19 cellular contexts compared by ENCODE assay signal in the genomic region with DNA sequence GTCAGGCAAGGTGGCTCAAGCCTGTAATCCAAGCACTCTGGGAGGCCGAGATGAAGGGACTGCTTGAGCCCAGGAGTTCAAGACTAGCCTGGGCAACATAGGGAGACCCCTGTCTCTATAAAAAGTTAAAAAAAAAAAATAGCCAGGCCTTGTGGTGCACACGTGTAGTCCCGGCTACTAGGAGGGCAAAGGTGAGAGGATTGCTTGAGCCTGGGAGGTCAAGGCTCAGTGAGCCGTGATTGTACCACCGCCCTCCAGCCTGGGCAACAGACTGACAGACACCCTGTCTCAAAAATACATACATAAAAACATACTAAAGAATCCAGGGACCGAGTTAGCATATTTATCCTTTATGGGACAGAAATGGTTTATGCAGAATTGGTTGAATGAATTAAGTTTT. TPM values are rescaled to one million over a fixed set of nuclear protein-coding genes. Genes with fewer than 3 reads are reported as not detected.
DNase-seq lines count a peak whose midpoint lies in the region; ATAC-seq, FAIRE-seq and TF ChIP-seq lines count a peak whose summit lies in the region.
"Had no signal": no experiment of that assay in that cellular context is flagged by ENCODE, and none has a peak within 500 bp of the region (broad histone marks: within the 10 kb centered on the region; RNA-seq: fewer than 3 reads in every experiment).

No MANE protein-coding gene starts in this region.

- no peak overlapping the region for H2AFZ ChIP-seq in HepG2 (ENCODE audit: low read length)

- H3K79me2 ChIP-seq in HepG2 (ENCODE audit: insufficient read depth, low read length) = peaks cover 98% of the 10 kb centered on the region

- ATAC-seq in activated T-helper 17 cell treated with anti-CD3 and anti-CD28 coated beads, Interleukin-2, amount 50 U/mL, for 72 hours (replicated peaks) = no peak
- peak; percentile 33 for ATAC-seq in HepG2

- H3K36me3 ChIP-seq in A673 (ENCODE audit: insufficient read depth, low read length, poor library complexity, severe bottlenecking) (no peaks in the 10 kb centered on the region), HepG2 (replicated peaks in 1 of 2; ENCODE audit: control insufficient read depth in 1 of 2, insufficient read depth in 2 of 2, low read length in 2 of 2) (peaks cover 6 to 51% of the 10 kb centered on the region in 2 experiments)
- H3K36me3 ChIP-seq in BLaER1 treated with 17β-estradiol and CSF1 and Interleukin-3, amounts not matched to agents 10 nM and 100 nM = peaks cover 11 to 44% (median 28%) of the 10 kb centered on the region in 11 experiments
- H3K36me3 ChIP-seq in CD4-positive, alpha-beta memory T cell (ENCODE audit: insufficient read depth, low read length) = no peaks in the 10 kb centered on the region
- H3K36me3 ChIP-seq: Peyer's patch had no signal

- H3K36me3 Mint-ChIP-seq in activated T-helper 17 cell treated with anti-CD3 and anti-CD28 coated beads, Interleukin-2, amount 50 U/mL, for 72 hours (ENCODE audit: low read depth) = peaks cover 100% of the 10 kb centered on the region
- peaks cover 18% of the 10 kb centered on the region in 2 donors for H3K36me3 Mint-ChIP-seq in CD4-positive, alpha-beta memory T cell
- H3K36me3 Mint-ChIP-seq in glutamatergic neuron (ENCODE audit: unreplicated experiment) = no peaks in the 10 kb centered on the region

- POLR2A ChIA-PET in A673 (lab: Charles Lee; ENCODE audit: low non-redundant PET) (no interaction called here), HepG2 (lab: Yijun Ruan, JAX) (interaction anchor here (1.1 to 6.4 kb wide), 4 partner anchors 9 to 18 kb away, joined by 3 to 76 read pairs (median 10); a partner anchor contains a TSS)
- POLR2A ChIA-PET in CD4-positive, alpha-beta memory T cell (lab: Charles Lee; ENCODE audit: partially characterized antibody) = interaction anchor here (1.3 kb wide), 1 partner anchor 13 kb away, joined by 6 read pairs; no protein-coding TSS in a partner anchor

- peaks cover 76% of the 10 kb centered on the region for H3K4me1 Mint-ChIP-seq in activated T-helper 17 cell treated with anti-CD3 and anti-CD28 coated beads, Interleukin-2, amount 50 U/mL, for 72 hours
- peaks cover 64 to 95% (median 80%) of the 10 kb centered on the region in 4 donors for H3K4me1 Mint-ChIP-seq in CD4-positive, alpha-beta memory T cell
- H3K4me1 Mint-ChIP-seq in glutamatergic neuron (ENCODE audit: low read depth, unreplicated experiment) = peaks cover 6% of the 10 kb centered on the region

- no peaks in the 10 kb centered on the region for H3K9me3 Mint-ChIP-seq in activated T-helper 17 cell treated with anti-CD3 and anti-CD28 coated beads, Interleukin-2, amount 50 U/mL, for 72 hours
- H3K9me3 Mint-ChIP-seq in CD4-positive, alpha-beta memory T cell = no peaks in the 10 kb centered on the region
- no peaks in the 10 kb centered on the region for H3K9me3 Mint-ChIP-seq in glutamatergic neuron (ENCODE audit: unreplicated experiment)

- TF ChIP-seq EP300 in HepG2 (IDR thresholded peaks at IDR 0.05; ENCODE audit: low read depth in 2 of 2, low read length in 2 of 2) (no peak), HepG2 (CRISPR knock-in tag; IDR thresholded peaks at IDR 0.05; ENCODE audit: borderline replicate concordance) (no peak)

- no peak overlapping the region for H3K27ac Mint-ChIP-seq in activated T-helper 17 cell treated with anti-CD3 and anti-CD28 coated beads, Interleukin-2, amount 50 U/mL, for 72 hours
- H3K27ac Mint-ChIP-seq in CD4-positive, alpha-beta memory T cell = peak overlapping the region in 3 of 7 donors; percentile 25 to 77 (median 56)
- no peak overlapping the region for H3K27ac Mint-ChIP-seq in glutamatergic neuron (ENCODE audit: unreplicated experiment)

- FAIRE-seq in HepG2 (lab: Jason Lieb, UNC) = peak; percentile 46
- FAIRE-seq: H54 had no signal

- H3K4me3 ChIP-seq in A673 (ENCODE audit: low read depth, low read length, poor library complexity, severe bottlenecking) (no peak overlapping the region), HepG2 (replicated peaks in 1 of 3; ENCODE audit: insufficient read depth in 1 of 3, low read depth in 2 of 3, low read length in 3 of 3) (peak overlapping the region in 1 of 3 experiments; percentile 2; a peak in 1 of 6 replicates)
- no peak overlapping the region for H3K4me3 ChIP-seq in BLaER1 treated with 17β-estradiol and CSF1 and Interleukin-3, amounts not matched to agents 10 nM and 100 nM
- no peak overlapping the region for H3K4me3 ChIP-seq in CD4-positive, alpha-beta memory T cell (ENCODE audit: low read length in 2 of 2)
- H3K4me3 ChIP-seq: MG63, Peyer's patch had no signal

- CTCF ChIA-PET in A673 (lab: Charles Lee) (no interaction called here), HepG2 (lab: Yijun Ruan, JAX; ENCODE audit: low intra/inter-chr PET ratio, low total read pairs) (no interaction called here)
- CTCF ChIA-PET in CD4-positive, alpha-beta memory T cell (lab: Charles Lee; ENCODE audit: partially characterized antibody) = interaction anchor here (0.9 kb wide), 1 partner anchor 10 kb away, joined by 5 read pairs; no protein-coding TSS in a partner anchor

- H3K4me1 ChIP-seq in A673 (ENCODE audit: insufficient read depth, low read length, poor library complexity, severe bottlenecking) (peaks cover 71% of the 10 kb centered on the region), HepG2 (ENCODE audit: insufficient read depth, low read length) (peaks cover 100% of the 10 kb centered on the region)
- H3K4me1 ChIP-seq in BLaER1 treated with 17β-estradiol and CSF1 and Interleukin-3, amounts not matched to agents 10 nM and 100 nM = peaks cover 48 to 88% (median 74%) of the 10 kb centered on the region in 10 experiments
- H3K4me1 ChIP-seq in CD4-positive, alpha-beta memory T cell (ENCODE audit: insufficient read depth, low read length) = peaks cover 69% of the 10 kb centered on the region
- H3K4me1 ChIP-seq: BE2C had no signal

- no TSS peak for BruUV-seq in A673 (replicated peaks; lab: Mats Ljungman, UMichigan)
- no TSS peak for BruUV-seq in HepG2 (replicated peaks; lab: Mats Ljungman, UMichigan)

- DNase-seq in A673 (ENCODE audit: low spot score) (no peak), HepG2 (ENCODE audit: low spot score) (no peak), cerebellum (ENCODE audit: low spot score) (no peak), glutamatergic neuron (no peak)
- no peak for DNase-seq in CD4-positive, alpha-beta memory T cell
- DNase-seq: BE2C, DMS 273 treated with DMSO at 0.1 percent for 48 hours, MG63, NCI-H1105, NCI-H1694 treated with DMSO at 0.1 percent for 48 hours, NCI-H446 treated with DMSO at 0.1 percent for 48 hours, NCI-H748 treated with DMSO at 0.1 percent for 48 hours, Peyer's patch, SHP77 had no signal

- no peak overlapping the region for H3K9ac ChIP-seq in BLaER1 treated with 17β-estradiol and CSF1 and Interleukin-3, amounts not matched to agents 10 nM and 100 nM
- no peak overlapping the region for H3K9ac ChIP-seq in HepG2 (ENCODE audit: insufficient read depth, low read depth, low read length)
- H3K9ac ChIP-seq: KMS-11 had no signal

- H3K27me3 ChIP-seq in A673 (replicated peaks; ENCODE audit: insufficient read depth, low read depth, low read length, poor library complexity) (no peaks in the 10 kb centered on the region), HepG2 (ENCODE audit: control insufficient read depth in 1 of 2, insufficient read depth in 2 of 2, low read length in 2 of 2) (no peaks in the 10 kb centered on the region)
- H3K27me3 ChIP-seq in BLaER1 treated with 17β-estradiol and CSF1 and Interleukin-3, amounts not matched to agents 10 nM and 100 nM = no peaks in the 10 kb centered on the region
- no peaks in the 10 kb centered on the region for H3K27me3 ChIP-seq in CD4-positive, alpha-beta memory T cell (ENCODE audit: insufficient read depth, low read length)
- H3K27me3 ChIP-seq: BE2C, MG63, Peyer's patch had no signal

- no peak for TF ChIP-seq RAD21 in HepG2 (CRISPR knock-in tag; IDR thresholded peaks at IDR 0.05)

- intact Hi-C loops in A673 (cut with micrococcal nuclease; ENCODE audit: unreplicated experiment) = no loop called here
- intact Hi-C loops in HepG2 (cut with micrococcal nuclease; ENCODE audit: unreplicated experiment) = no loop called here
- intact Hi-C loops in CD4-positive, alpha-beta memory T cell (cut with micrococcal nuclease) = no loop called here

- peak overlapping the region; percentile 76 for H3K4me3 Mint-ChIP-seq in activated T-helper 17 cell treated with anti-CD3 and anti-CD28 coated beads, Interleukin-2, amount 50 U/mL, for 72 hours
- no peak overlapping the region for H3K4me3 Mint-ChIP-seq in CD4-positive, alpha-beta memory T cell
- H3K4me3 Mint-ChIP-seq in glutamatergic neuron (ENCODE audit: unreplicated experiment) = no peak overlapping the region

- peaks cover 48 to 100% (median 89%) of the 10 kb centered on the region in 11 experiments; a peak in 18 of 22 replicates for H4K20me1 ChIP-seq in BLaER1 treated with 17β-estradiol and CSF1 and Interleukin-3, amounts not matched to agents 10 nM and 100 nM
- H4K20me1 ChIP-seq in HepG2 (ENCODE audit: insufficient read depth, low read length) = peaks cover 85% of the 10 kb centered on the region

- WGBS in HepG2 (ENCODE audit: low lambda C conversion rate) = 40% methylated on average over 6 of the region's 6 CpGs

- H3K27ac ChIP-seq in A673 (ENCODE audit: low read depth, low read length, poor library complexity, severe bottlenecking) (peak overlapping the region; percentile 40), HepG2 (ENCODE audit: extremely low read length, insufficient read depth, low read length) (peak overlapping the region; percentile 46)
- peak overlapping the region in 3 of 11 experiments; percentile 16 to 45 (median 37); a peak in 3 of 22 replicates for H3K27ac ChIP-seq in BLaER1 treated with 17β-estradiol and CSF1 and Interleukin-3, amounts not matched to agents 10 nM and 100 nM
- H3K27ac ChIP-seq in CD4-positive, alpha-beta memory T cell (ENCODE audit: low read depth, low read length) = no peak overlapping the region
- H3K27ac ChIP-seq: KMS-11, Peyer's patch had no signal

- in situ Hi-C loops in HepG2 (cut with HindIII; ENCODE audit: extremely low pct_ligation_motif_present, low pct_unique_long_range_greater_than_20kb) = no loop called here

- H3K27me3 Mint-ChIP-seq in activated T-helper 17 cell treated with anti-CD3 and anti-CD28 coated beads, Interleukin-2, amount 50 U/mL, for 72 hours = no peaks in the 10 kb centered on the region
- H3K27me3 Mint-ChIP-seq in CD4-positive, alpha-beta memory T cell = no peaks in the 10 kb centered on the region
- H3K27me3 Mint-ChIP-seq in glutamatergic neuron (ENCODE audit: unreplicated experiment) = peaks cover 4% of the 10 kb centered on the region

- TF ChIP-seq POLR2A in HepG2 (IDR thresholded peaks at IDR 0.05; ENCODE audit: insufficient read depth in 1 of 2, low read depth in 2 of 2, low read length in 2 of 2) = no peak

- peak overlapping the region in 10 of 11 experiments; percentile 8 to 87 (median 64); a peak in 16 of 22 replicates for H3K4me2 ChIP-seq in BLaER1 treated with 17β-estradiol and CSF1 and Interleukin-3, amounts not matched to agents 10 nM and 100 nM
- 0 out of 2 replicates have a peak overlapping the region, but pooled peaks have one; percentile 19 for H3K4me2 ChIP-seq in HepG2 (ENCODE audit: low read depth, low read length)
- H3K4me2 ChIP-seq: KMS-11 had no signal

- H3K9me3 ChIP-seq in A673 (ENCODE audit: low read depth, low read length, poor library complexity, severe bottlenecking) = no peaks in the 10 kb centered on the region
- no peaks in the 10 kb centered on the region for H3K9me3 ChIP-seq in BLaER1 treated with 17β-estradiol and CSF1 and Interleukin-3, amounts not matched to agents 10 nM and 100 nM (replicated peaks in 1 of 11)
- H3K9me3 ChIP-seq in HepG2 (ENCODE audit: low read length) = no peaks in the 10 kb centered on the region
- no peaks in the 10 kb centered on the region for H3K9me3 ChIP-seq in CD4-positive, alpha-beta memory T cell (ENCODE audit: control insufficient read depth in 1 of 2, low read length in 2 of 2)
- H3K9me3 ChIP-seq: BE2C, MG63, Peyer's patch had no signal

- TF ChIP-seq CTCF in A673 (conservative IDR thresholded peaks at IDR 0.05; ENCODE audit: low read depth, low read length) (no peak), HepG2 (CRISPR knock-in tag; IDR thresholded peaks at IDR 0.05) (no peak), glutamatergic neuron (IDR thresholded peaks at IDR 0.05; ENCODE audit: partially characterized antibody, unreplicated experiment) (no peak)

RNA-seq across cellular contexts. Expression of a gene that starts 13.8 kb away (rescaled TPM):
- 26.8 and 28.8 TPM in 2 replicates for total RNA-seq in A673 (2021)
- total RNA-seq in activated T-helper 17 cell treated with anti-CD3 and anti-CD28 coated beads, Interleukin-2, amount 50 U/mL, for 72 hours = 10 to 100 TPM; 42.8 to 92.4 TPM
- total RNA-seq in HepG2 (2016; rRNA removed; fragmentation: Illumina TruSeq; extraction: Trizol) = 71.8 and 79.5 TPM in 2 replicates
- 41.9 and 49.0 TPM in 2 replicates for total RNA-seq in HepG2 (2016; cell fraction: cytosol; rRNA removed; fragmentation: Illumina TruSeq; extraction: Trizol; ENCODE audit: low read depth)
- 64.5 and 73.0 TPM in 2 replicates for total RNA-seq in HepG2 (2016; cell fraction: insoluble cytoplasmic fraction; rRNA removed; fragmentation: Illumina TruSeq; extraction: Trizol)
- total RNA-seq in HepG2 (2016; cell fraction: membrane; rRNA removed; fragmentation: Illumina TruSeq; extraction: Trizol) = 102 and 124 TPM in 2 replicates
- total RNA-seq in HepG2 (2016; cell fraction: nucleus; rRNA removed; fragmentation: Illumina TruSeq; extraction: Trizol) = 38.0 and 42.7 TPM in 2 replicates
- polyA plus RNA-seq in HepG2 (2011; rRNA removed) = 117 and 140 TPM in 2 replicates
- polyA plus RNA-seq in HepG2 (2011; cell fraction: cytosol; rRNA removed) = 63.7 and 115 TPM in 2 replicates
- 132 and 149 TPM in 2 replicates for polyA plus RNA-seq in HepG2 (2011; cell fraction: nucleus; rRNA removed)
- polyA plus RNA-seq in HepG2 (2012) = 62.2 and 69.8 TPM in 2 replicates
- polyA plus RNA-seq in HepG2 (2016; cell fraction: cytosol; fragmentation: Illumina TruSeq; extraction: Trizol; ENCODE audit: low read depth) = 51.8 and 68.8 TPM in 2 replicates
- polyA plus RNA-seq in HepG2 (2016; cell fraction: insoluble cytoplasmic fraction; fragmentation: Illumina TruSeq; extraction: Trizol; ENCODE audit: low read depth) = 103 and 110 TPM in 2 replicates
- 106 and 126 TPM in 2 replicates for polyA plus RNA-seq in HepG2 (2016; cell fraction: membrane; fragmentation: Illumina TruSeq; extraction: Trizol; ENCODE audit: low read depth)
- 70.3 and 71.0 TPM in 2 replicates for polyA plus RNA-seq in HepG2 (2016; cell fraction: nucleus; fragmentation: Illumina TruSeq; extraction: Trizol; ENCODE audit: insufficient read depth, low read depth)
- polyA minus RNA-seq in HepG2 (2011; rRNA and poly(A)+ RNA removed; ENCODE audit: low replicate concordance) = 134 and 280 TPM in 2 replicates
- polyA minus RNA-seq in HepG2 (2011; cell fraction: cytosol; rRNA and poly(A)+ RNA removed) = 79.8 and 91.3 TPM in 2 replicates
- polyA minus RNA-seq in HepG2 (2011; cell fraction: nucleus; rRNA and poly(A)+ RNA removed) = 24.6 and 28.0 TPM in 2 replicates
- 17.1 TPM for total RNA-seq in cerebellum
- total RNA-seq in CD4-positive, alpha-beta memory T cell = 10 to 100 TPM; 28.3 to 29.5 TPM
- polyA plus RNA-seq in CD4-positive, alpha-beta memory T cell = 10 to 100 TPM; 35.9 to 48.3 TPM
- 9.6 TPM for total RNA-seq in glutamatergic neuron (ENCODE audit: unreplicated experiment)

RNA-seq across cellular contexts. Expression of a gene that starts 45.5 kb away (rescaled TPM):
- total RNA-seq in A673 (2021) = 0.24 and 0.32 TPM in 2 replicates
- total RNA-seq in activated T-helper 17 cell treated with anti-CD3 and anti-CD28 coated beads, Interleukin-2, amount 50 U/mL, for 72 hours = under 1 TPM in 1 of 2 donors, not detected in 1; 0.21 TPM
- total RNA-seq in HepG2 (2016; rRNA removed; fragmentation: Illumina TruSeq; extraction: Trizol) = not detected in 2 replicates
- 0.18 TPM in 1 of 2 replicates, not detected in the other for total RNA-seq in HepG2 (2016; cell fraction: cytosol; rRNA removed; fragmentation: Illumina TruSeq; extraction: Trizol; ENCODE audit: low read depth)
- total RNA-seq in HepG2 (2016; cell fraction: insoluble cytoplasmic fraction; rRNA removed; fragmentation: Illumina TruSeq; extraction: Trizol) = 0.09 TPM in 1 of 2 replicates, not detected in the other
- total RNA-seq in HepG2 (2016; cell fraction: membrane; rRNA removed; fragmentation: Illumina TruSeq; extraction: Trizol) = 0.15 TPM in 1 of 2 replicates, not detected in the other
- total RNA-seq in HepG2 (2016; cell fraction: nucleus; rRNA removed; fragmentation: Illumina TruSeq; extraction: Trizol) = 0.28 TPM in 1 of 2 replicates, not detected in the other
- polyA plus RNA-seq in HepG2 (2011; rRNA removed) = 0.03 TPM in 1 of 2 replicates, not detected in the other
- polyA plus RNA-seq in HepG2 (2011; cell fraction: cytosol; rRNA removed) = 0.03 and 0.18 TPM in 2 replicates
- 0.10 and 0.48 TPM in 2 replicates for polyA plus RNA-seq in HepG2 (2011; cell fraction: nucleus; rRNA removed)
- polyA plus RNA-seq in HepG2 (2012) = 0.15 TPM in 1 of 2 replicates, not detected in the other
- not detected in 2 replicates for polyA plus RNA-seq in HepG2 (2016; cell fraction: cytosol; fragmentation: Illumina TruSeq; extraction: Trizol; ENCODE audit: low read depth)
- polyA plus RNA-seq in HepG2 (2016; cell fraction: insoluble cytoplasmic fraction; fragmentation: Illumina TruSeq; extraction: Trizol; ENCODE audit: low read depth) = not detected in 2 replicates
- not detected in 2 replicates for polyA plus RNA-seq in HepG2 (2016; cell fraction: membrane; fragmentation: Illumina TruSeq; extraction: Trizol; ENCODE audit: low read depth)
- not detected in 2 replicates for polyA plus RNA-seq in HepG2 (2016; cell fraction: nucleus; fragmentation: Illumina TruSeq; extraction: Trizol; ENCODE audit: insufficient read depth, low read depth)
- 0.09 and 0.32 TPM in 2 replicates for polyA minus RNA-seq in HepG2 (2011; rRNA and poly(A)+ RNA removed; ENCODE audit: low replicate concordance)
- polyA minus RNA-seq in HepG2 (2011; cell fraction: cytosol; rRNA and poly(A)+ RNA removed) = 0.30 TPM in 1 of 2 replicates, not detected in the other
- polyA minus RNA-seq in HepG2 (2011; cell fraction: nucleus; rRNA and poly(A)+ RNA removed) = 0.26 and 0.50 TPM in 2 replicates
- total RNA-seq in cerebellum = 0.27 TPM
- not detected for total RNA-seq in CD4-positive, alpha-beta memory T cell
- under 1 TPM in 1 of 2 donors, not detected in 1; 0.75 TPM for polyA plus RNA-seq in CD4-positive, alpha-beta memory T cell
- 0.69 TPM for total RNA-seq in glutamatergic neuron (ENCODE audit: unreplicated experiment)
- total RNA-seq: Peyer's patch had no signal
- polyA plus RNA-seq: AG04450 had no signal
